Comparison of ENCODE assay signal across 8 cellular contexts in genomic region chr2:152335016-152335850, GRCh38. TPM values are rescaled to one million over a fixed set of nuclear protein-coding genes. Genes with fewer than 3 reads are reported as not detected.
DNase-seq lines count a peak whose midpoint lies in the region; ATAC-seq and TF ChIP-seq lines count a peak whose summit lies in the region.

TSS of gene FMNL2 (plus strand) at chr2:152335174.

- H3K4me1 Mint-ChIP-seq in activated T-helper 2 cell treated with anti-CD3 and anti-CD28 coated beads, Interferon-gamma antibody, Interleukin-2, Interleukin-4, amounts not matched to agents 10 μg/mL and 5 μg/mL and 100 μg/mL, durations not matched to agents 14 hours and 24 hours and 36 hours (ENCODE audit: low read depth), result peaks cover 17% of the 10 kb centered on the region
- H3K4me1 Mint-ChIP-seq in natural killer cell treated with Interleukin-12 subunit alpha and Interleukin-12 subunit beta and Interleukin-15 and Interleukin-18, amount 100 ng/mL, for 72 hours (ENCODE audit: low read depth in 2 of 2), result peaks cover 12 to 17% of the 10 kb centered on the region in 2 donors

- TF ChIP-seq POLR2A in suprapubic skin (IDR thresholded peaks at IDR 0.05), result no peak

- H3K4me3 ChIP-seq in HL-60 (replicated peaks; ENCODE audit: insufficient read depth, low read length), result peak within 1 kb of the TSS; percentile 97
- peak within 1 kb of the TSS; percentile 84 for H3K4me3 ChIP-seq in NT2/D1 (ENCODE audit: insufficient read length, low read depth)
- H3K4me3 ChIP-seq in suprapubic skin, result peak within 1 kb of the TSS; percentile 97

- no peaks in the 10 kb centered on the region for H3K36me3 ChIP-seq in NT2/D1 (ENCODE audit: insufficient read depth, insufficient read length, low read length)
- no peaks in the 10 kb centered on the region for H3K36me3 ChIP-seq in suprapubic skin

- intact Hi-C loops in activated T-helper 2 cell treated with anti-CD3 and anti-CD28 coated beads, Interferon-gamma antibody, Interleukin-2, Interleukin-4, amounts not matched to agents 10 μg/mL and 5 μg/mL and 100 μg/mL, durations not matched to agents 14 hours and 24 hours and 36 hours (cut with micrococcal nuclease), result loop anchor here (1.0 to 10.0 kb wide), 7 partner anchors 72 to 383 kb away; partner anchors contain the start of gene ARL6IP6

- peaks cover 39% of the 10 kb centered on the region for H3K27me3 Mint-ChIP-seq in activated T-helper 2 cell treated with anti-CD3 and anti-CD28 coated beads, Interferon-gamma antibody, Interleukin-2, Interleukin-4, amounts not matched to agents 10 μg/mL and 5 μg/mL and 100 μg/mL, durations not matched to agents 14 hours and 24 hours and 36 hours (ENCODE audit: low read depth)
- H3K27me3 Mint-ChIP-seq in natural killer cell treated with Interleukin-12 subunit alpha and Interleukin-12 subunit beta and Interleukin-15 and Interleukin-18, amount 100 ng/mL, for 72 hours, result peaks cover 38 to 48% of the 10 kb centered on the region in 2 donors

- H3K27me3 ChIP-seq in HL-60 (ENCODE audit: insufficient read depth, poor library complexity, severe bottlenecking) (peaks cover 18% of the 10 kb centered on the region), NT2/D1 (ENCODE audit: insufficient read depth, insufficient read length) (peaks cover 11% of the 10 kb centered on the region), foreskin keratinocyte (no peaks in the 10 kb centered on the region), suprapubic skin (no peaks in the 10 kb centered on the region)

- DNase-seq in DMS153 (lab: John Stamatoyannopoulos, UW), result peak; percentile 80
- peak in 1 of 2 experiments; percentile 61 for DNase-seq in HL-60 (ENCODE audit: low read depth in 1 of 2, low spot score in 1 of 2)
- DNase-seq in NT2/D1 (ENCODE audit: low read depth, low spot score), result peak; percentile 72
- peak; percentile 55 for DNase-seq in activated T-helper 2 cell treated with anti-CD3 and anti-CD28 coated beads, Interferon-gamma antibody, Interleukin-2, Interleukin-4, amounts not matched to agents 10 μg/mL and 5 μg/mL and 100 μg/mL, durations not matched to agents 14 hours and 24 hours and 36 hours (ENCODE audit: low spot score)
- peak; percentile 54 to 75 for DNase-seq in foreskin keratinocyte
- peak; percentile 66 for DNase-seq in natural killer cell treated with Interleukin-12 subunit alpha and Interleukin-12 subunit beta and Interleukin-15 and Interleukin-18, amount 100 ng/mL, for 72 hours (ENCODE audit: low spot score)
- peak; percentile 86 to 90 for DNase-seq in suprapubic skin (ENCODE audit: low spot score in 2 of 2)

- H3K27ac ChIP-seq in HL-60 (replicated peaks) (no peak within 1 kb of the TSS), foreskin keratinocyte (peak within 1 kb of the TSS; percentile 81), suprapubic skin (peak within 1 kb of the TSS; percentile 84)

- peak within 1 kb of the TSS; percentile 90 for H3K4me3 Mint-ChIP-seq in activated T-helper 2 cell treated with anti-CD3 and anti-CD28 coated beads, Interferon-gamma antibody, Interleukin-2, Interleukin-4, amounts not matched to agents 10 μg/mL and 5 μg/mL and 100 μg/mL, durations not matched to agents 14 hours and 24 hours and 36 hours (ENCODE audit: low read depth)
- peak within 1 kb of the TSS; percentile 85 for H3K4me3 Mint-ChIP-seq in natural killer cell treated with Interleukin-12 subunit alpha and Interleukin-12 subunit beta and Interleukin-15 and Interleukin-18, amount 100 ng/mL, for 72 hours

- ATAC-seq in GM21360 (IDR thresholded peaks at IDR 0.05; ENCODE audit: unreplicated experiment) (peak; percentile 78), foreskin keratinocyte (peak; percentile 85)
- ATAC-seq in natural killer cell treated with Interleukin-12 subunit alpha and Interleukin-12 subunit beta and Interleukin-15 and Interleukin-18, amount 100 ng/mL, for 72 hours, result peak; percentile 81 to 84

- WGBS in suprapubic skin, result under 1% methylated on average over 34 of the region's 103 CpGs

- H3K9me3 Mint-ChIP-seq in activated T-helper 2 cell treated with anti-CD3 and anti-CD28 coated beads, Interferon-gamma antibody, Interleukin-2, Interleukin-4, amounts not matched to agents 10 μg/mL and 5 μg/mL and 100 μg/mL, durations not matched to agents 14 hours and 24 hours and 36 hours, result no peaks in the 10 kb centered on the region
- no peaks in the 10 kb centered on the region for H3K9me3 Mint-ChIP-seq in natural killer cell treated with Interleukin-12 subunit alpha and Interleukin-12 subunit beta and Interleukin-15 and Interleukin-18, amount 100 ng/mL, for 72 hours

- H3K36me3 Mint-ChIP-seq in activated T-helper 2 cell treated with anti-CD3 and anti-CD28 coated beads, Interferon-gamma antibody, Interleukin-2, Interleukin-4, amounts not matched to agents 10 μg/mL and 5 μg/mL and 100 μg/mL, durations not matched to agents 14 hours and 24 hours and 36 hours (ENCODE audit: low read depth), result peaks cover 9% of the 10 kb centered on the region
- H3K36me3 Mint-ChIP-seq in natural killer cell treated with Interleukin-12 subunit alpha and Interleukin-12 subunit beta and Interleukin-15 and Interleukin-18, amount 100 ng/mL, for 72 hours, result no peaks in the 10 kb centered on the region

- TF ChIP-seq EP300 in suprapubic skin (IDR thresholded peaks at IDR 0.05), result no peak

- TF ChIP-seq CTCF in HL-60 (IDR thresholded peaks at IDR 0.05; ENCODE audit: insufficient read depth, low read length) (no peak), foreskin keratinocyte (conservative IDR thresholded peaks at IDR 0.05) (peak; percentile 35), suprapubic skin (IDR thresholded peaks at IDR 0.05) (no peak)

- H3K4me1 ChIP-seq in NT2/D1 (ENCODE audit: insufficient read depth, insufficient read length) (no peaks in the 10 kb centered on the region), foreskin keratinocyte (peaks cover 8% of the 10 kb centered on the region), suprapubic skin (peaks cover 25% of the 10 kb centered on the region)

- no peaks in the 10 kb centered on the region for H3K9me3 ChIP-seq in NT2/D1 (ENCODE audit: insufficient read depth, low read length)
- H3K9me3 ChIP-seq in suprapubic skin, result no peaks in the 10 kb centered on the region

- peak within 1 kb of the TSS; percentile 51 for H3K27ac Mint-ChIP-seq in activated T-helper 2 cell treated with anti-CD3 and anti-CD28 coated beads, Interferon-gamma antibody, Interleukin-2, Interleukin-4, amounts not matched to agents 10 μg/mL and 5 μg/mL and 100 μg/mL, durations not matched to agents 14 hours and 24 hours and 36 hours
- H3K27ac Mint-ChIP-seq in natural killer cell treated with Interleukin-12 subunit alpha and Interleukin-12 subunit beta and Interleukin-15 and Interleukin-18, amount 100 ng/mL, for 72 hours, result no peak within 1 kb of the TSS

- H3K9ac ChIP-seq in NT2/D1 (ENCODE audit: insufficient read length, low read depth), result peak within 1 kb of the TSS; percentile 93

RNA-seq across cellular contexts. Expression of gene FMNL2, which starts in this region (rescaled TPM):
- 14.0 and 14.3 TPM in 2 replicates for total RNA-seq in activated T-helper 2 cell treated with anti-CD3 and anti-CD28 coated beads, Interferon-gamma antibody, Interleukin-2, Interleukin-4, amounts not matched to agents 10 μg/mL and 5 μg/mL and 100 μg/mL, durations not matched to agents 14 hours and 24 hours and 36 hours
- total RNA-seq in foreskin keratinocyte (44.8 and 46.5 TPM in 2 replicates), suprapubic skin (10 to 100 TPM; 15.4 to 18.1 (median 16.0) TPM)
- polyA plus RNA-seq in foreskin keratinocyte, result 14.5 and 16.5 TPM in 2 replicates
- total RNA-seq in natural killer cell treated with Interleukin-12 subunit alpha and Interleukin-12 subunit beta and Interleukin-15 and Interleukin-18, amount 100 ng/mL, for 72 hours, result under 1 TPM; 0.48 to 0.70 TPM

Comparison
In these comparisons a context has a peak if more than half of its experiments do, and no peak if none do; other contexts are left out.
1. Peak in DNase-seq and ATAC-seq in natural killer cell treated with Interleukin-12 subunit alpha and Interleukin-12 subunit beta and Interleukin-15 and Interleukin-18, amount 100 ng/mL, for 72 hours; RNA of the gene not detected or under 1 TPM.